In the genomic region with DNA sequence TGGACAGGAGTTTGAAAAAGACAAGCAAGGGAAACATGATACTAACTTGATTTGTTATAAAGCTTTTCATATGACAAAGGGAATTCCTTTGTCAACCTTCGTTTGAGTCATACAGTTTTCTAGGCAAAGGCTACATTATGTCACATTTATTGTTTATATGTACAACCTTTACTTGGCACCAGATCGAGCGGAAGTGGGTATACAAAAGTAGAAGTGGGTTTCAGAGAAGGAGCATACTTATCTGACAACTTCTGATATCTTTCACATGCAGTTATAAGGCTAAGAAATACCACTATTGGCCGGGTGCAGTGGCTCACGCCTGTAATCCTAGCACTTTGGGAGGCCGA, we compare ENCODE assay signal across 12 cellular contexts. TPM values are rescaled to one million over a fixed set of nuclear protein-coding genes. Genes with fewer than 3 reads are reported as not detected.
A peak's percentile ranks its signal among the peaks of the same experiment; 100 is the strongest.
DNase-seq lines count a peak whose midpoint lies in the region; TF ChIP-seq lines count a peak whose summit lies in the region.
"Had no signal": no experiment of that assay in that cellular context is flagged by ENCODE, and none has a peak within 500 bp of the region (broad histone marks: within the 10 kb centered on the region; RNA-seq: fewer than 3 reads in every experiment).

No MANE protein-coding gene starts in this region.

- no peaks in the 10 kb centered on the region for H3K9me3 ChIP-seq in cardiac muscle cell (ENCODE audit: low read depth)
- H3K9me3 ChIP-seq in adipocyte (ENCODE audit: control insufficient read depth, low read length): no peaks in the 10 kb centered on the region
- no peaks in the 10 kb centered on the region for H3K9me3 ChIP-seq in smooth muscle cell (replicated peaks; ENCODE audit: low read depth)

- peaks cover 63% of the 10 kb centered on the region for H3K79me2 ChIP-seq in smooth muscle cell (ENCODE audit: low read depth)

- TF ChIP-seq CTCF in cardiac muscle cell (IDR thresholded peaks at IDR 0.05; ENCODE audit: low read depth, low read length) (no peak), fibroblast of villous mesenchyme (IDR thresholded peaks at IDR 0.05; ENCODE audit: insufficient read depth, low read depth, low read length) (no peak), smooth muscle cell (IDR thresholded peaks at IDR 0.05; ENCODE audit: borderline replicate concordance, insufficient read depth, poor library complexity, severe bottlenecking) (no peak)

- H3K9ac ChIP-seq in adipocyte (ENCODE audit: low read length): peak overlapping the region; percentile 31
- no peak overlapping the region for H3K9ac ChIP-seq in smooth muscle cell (ENCODE audit: low read depth)

- intact Hi-C loops in cardiac septum (cut with DNase I): loop anchor here (2.0 to 5.0 kb wide), 3 partner anchors 74 to 334 kb away; a partner anchor contains a TSS

- H3K4me3 ChIP-seq in cardiac muscle cell (no peak overlapping the region), adipocyte (ENCODE audit: low read length) (no peak overlapping the region), fibroblast of villous mesenchyme (ENCODE audit: low read depth, low read length) (no peak overlapping the region), smooth muscle cell (no peak overlapping the region)
- H3K4me3 ChIP-seq: GM12878 had no signal

- H3F3A ChIP-seq in smooth muscle cell (ENCODE audit: low read depth): peaks cover 3% of the 10 kb centered on the region

- DNase-seq in cardiac muscle cell (ENCODE audit: low read depth in 1 of 2, low spot score in 1 of 2) (peak in 1 of 2 donors; percentile 61), cardiac septum (ENCODE audit: low spot score) (no peak), adipocyte (ENCODE audit: low read depth) (peak; percentile 72), fibroblast of villous mesenchyme (ENCODE audit: low read depth) (peak; percentile 29), smooth muscle cell (lab: John Stamatoyannopoulos, UW; ENCODE audit: unreplicated experiment) (no peak), NOMO-1 treated with DMSO at 0.1 percent for 48 hours (lab: John Stamatoyannopoulos, UW; ENCODE audit: unreplicated experiment) (no peak), NCI-H1930 (lab: John Stamatoyannopoulos, UW) (no peak), NCI-H526 (lab: John Stamatoyannopoulos, UW) (no peak)
- DNase-seq: activated CD4-positive, CD25-positive, alpha-beta regulatory T cell; amniotic stem cell; NCI-H524 treated with DMSO at 0.1 percent for 48 hours had no signal

- H3K27ac ChIP-seq in cardiac muscle cell (peak overlapping the region; percentile 49), smooth muscle cell (ENCODE audit: low read depth) (peak overlapping the region; percentile 55)

- no peaks in the 10 kb centered on the region for H3K27me3 ChIP-seq in cardiac muscle cell
- H3K27me3 ChIP-seq in adipocyte (replicated peaks; ENCODE audit: control insufficient read depth, insufficient read depth, low read length): no peaks in the 10 kb centered on the region
- H3K27me3 ChIP-seq in smooth muscle cell (ENCODE audit: low read depth): no peaks in the 10 kb centered on the region

- peak overlapping the region; percentile 9 for H3K4me2 ChIP-seq in smooth muscle cell

- no peaks in the 10 kb centered on the region for H3K36me3 ChIP-seq in cardiac muscle cell
- H3K36me3 ChIP-seq in adipocyte (ENCODE audit: control insufficient read depth, insufficient read depth, low read length, severe bottlenecking): peaks cover 25% of the 10 kb centered on the region
- no peaks in the 10 kb centered on the region for H3K36me3 ChIP-seq in smooth muscle cell (ENCODE audit: low read depth)

- H3K4me1 ChIP-seq in cardiac muscle cell (ENCODE audit: low read depth) (peaks cover 27% of the 10 kb centered on the region), adipocyte (ENCODE audit: control insufficient read depth, insufficient read depth, low read length) (peaks cover 39% of the 10 kb centered on the region), smooth muscle cell (ENCODE audit: low read depth) (peaks cover 4% of the 10 kb centered on the region)

- no peaks in the 10 kb centered on the region for H4K20me1 ChIP-seq in smooth muscle cell (ENCODE audit: low read depth)

- 83% methylated on average over 6 of the region's 6 CpGs for WGBS in smooth muscle cell (ENCODE audit: low lambda C conversion rate)

- H2AFZ ChIP-seq in smooth muscle cell (ENCODE audit: low read depth): no peak overlapping the region

RNA-seq across cellular contexts. Expression of a gene that starts 11.0 kb away (rescaled TPM):
- total RNA-seq in cardiac muscle cell: 11.6 and 17.7 TPM in 2 replicates
- polyA plus RNA-seq in cardiac muscle cell: 75.7 and 91.1 TPM in 2 replicates
- total RNA-seq in cardiac septum: 31.4 TPM
- 18.6 and 19.0 TPM in 2 replicates for total RNA-seq in fibroblast of villous mesenchyme
- total RNA-seq in smooth muscle cell: 26.6 and 28.7 TPM in 2 replicates
- 72.1 and 76.8 TPM in 2 replicates for polyA plus RNA-seq in smooth muscle cell

RNA-seq across cellular contexts. Expression of a gene that starts 54.7 kb away (rescaled TPM):
- total RNA-seq in cardiac muscle cell: 0.12 and 0.25 TPM in 2 replicates
- 3.3 and 3.9 TPM in 2 replicates for polyA plus RNA-seq in cardiac muscle cell
- 1.0 TPM for total RNA-seq in cardiac septum
- total RNA-seq in fibroblast of villous mesenchyme: 0.32 TPM in 1 of 2 replicates, not detected in the other
- 0.18 TPM in 1 of 2 replicates, not detected in the other for total RNA-seq in smooth muscle cell
- polyA plus RNA-seq in smooth muscle cell: 0.43 and 0.61 TPM in 2 replicates
- total RNA-seq: GM12878 had no signal

Comparison
In these comparisons a context has a peak if more than half of its experiments do, and no peak if none do; other contexts are left out.
1. DNase-seq: peak in adipocyte (single experiment) and fibroblast of villous mesenchyme (single experiment); none in cardiac septum (single experiment), smooth muscle cell (single experiment), NOMO-1 treated with DMSO at 0.1 percent for 48 hours (single experiment), NCI-H1930 (0 of 2) and NCI-H526 (0 of 2).